34 cellular contexts compared by ENCODE assay signal in the genomic region with DNA sequence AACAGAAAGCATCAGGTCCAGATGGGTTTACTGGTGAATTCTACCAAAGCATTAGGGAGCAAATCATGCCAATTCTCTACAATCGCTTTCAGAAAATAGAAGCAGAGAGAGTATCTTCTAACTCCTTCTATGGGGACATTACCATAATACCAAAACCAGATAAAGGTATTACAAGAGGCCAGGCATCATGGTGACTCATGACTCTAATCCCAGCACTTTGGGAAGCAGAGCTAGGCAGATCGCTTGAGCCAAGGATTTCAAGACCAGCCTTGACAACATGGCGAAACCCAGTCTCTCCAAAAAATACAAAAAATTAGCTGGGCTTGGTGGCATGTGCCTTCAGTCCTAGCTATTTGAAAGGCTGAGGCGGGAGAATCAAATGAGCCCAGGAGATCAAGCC. TPM values are rescaled to one million over a fixed set of nuclear protein-coding genes. Genes with fewer than 3 reads are reported as not detected.
"Had no signal": no experiment of that assay in that cellular context is flagged by ENCODE, and none has a peak within 500 bp of the region (broad histone marks: within the 10 kb centered on the region; RNA-seq: fewer than 3 reads in every experiment).

No MANE protein-coding gene starts in this region.

- H3K27me3 Mint-ChIP-seq: activated CD4-positive, alpha-beta memory T cell treated with anti-CD3 and anti-CD28 coated beads, Interleukin-2, amount 10 ng/mL, durations not matched to agents 7 days and 5 days; activated naive CD8-positive, alpha-beta T cell; activated naive CD8-positive, alpha-beta T cell treated with anti-CD3 and anti-CD28 coated beads, Interleukin-2, amount 50 U/mL, for 24 hours had no signal

- H3K4me3 ChIP-seq: SJCRH30, SK-N-MC had no signal

- H3K27ac Mint-ChIP-seq: activated CD4-positive, alpha-beta memory T cell treated with anti-CD3 and anti-CD28 coated beads, Interleukin-2, amount 10 ng/mL, durations not matched to agents 7 days and 5 days; activated naive CD4-positive, alpha-beta T cell treated with anti-CD3 and anti-CD28 coated beads for 36 hours; activated naive CD8-positive, alpha-beta T cell; activated naive CD8-positive, alpha-beta T cell treated with anti-CD3 and anti-CD28 coated beads, Interleukin-2, amount 50 U/mL, for 24 hours; activated T-helper 1 cell treated with anti-CD3 and anti-CD28 coated beads, Interleukin-12 subunit alpha, Interleukin-12 subunit beta, Interleukin-2, Interleukin-4 antibody, amounts not matched to agents 30 ng/mL and 10 ng/mL and 1 ng/mL, durations not matched to agents 14 hours and 24 hours and 36 hours had no signal

- H3K27ac ChIP-seq: brain microvascular endothelial cell, SJCRH30, SK-N-MC, WERI-Rb-1 had no signal

- H3K4me1 ChIP-seq: SJCRH30 had no signal

- H3K4me3 Mint-ChIP-seq: activated CD4-positive, alpha-beta memory T cell treated with anti-CD3 and anti-CD28 coated beads, Interleukin-2, amount 10 ng/mL, durations not matched to agents 7 days and 5 days; activated naive CD4-positive, alpha-beta T cell treated with anti-CD3 and anti-CD28 coated beads for 36 hours; activated naive CD8-positive, alpha-beta T cell; activated naive CD8-positive, alpha-beta T cell treated with anti-CD3 and anti-CD28 coated beads, Interleukin-2, amount 50 U/mL, for 24 hours; activated T-cell treated with anti-CD3 and anti-CD28 coated beads, Interleukin-2, amount 50 U/mL, for 4 hours; activated T-helper 1 cell treated with anti-CD3 and anti-CD28 coated beads, Interleukin-12 subunit alpha, Interleukin-12 subunit beta, Interleukin-2, Interleukin-4 antibody, amounts not matched to agents 30 ng/mL and 10 ng/mL and 1 ng/mL, durations not matched to agents 14 hours and 24 hours and 36 hours had no signal

- H3K4me1 Mint-ChIP-seq: activated naive CD8-positive, alpha-beta T cell treated with anti-CD3 and anti-CD28 coated beads, Interleukin-2, amount 50 U/mL, for 24 hours had no signal

- H3K27me3 ChIP-seq: brain microvascular endothelial cell, SJCRH30 had no signal

- H3K9me3 Mint-ChIP-seq: activated CD4-positive, alpha-beta memory T cell treated with anti-CD3 and anti-CD28 coated beads, Interleukin-2, amount 10 ng/mL, durations not matched to agents 7 days and 5 days; activated naive CD4-positive, alpha-beta T cell treated with anti-CD3 and anti-CD28 coated beads for 36 hours; activated naive CD8-positive, alpha-beta T cell treated with anti-CD3 and anti-CD28 coated beads, Interleukin-2, amount 50 U/mL, for 24 hours; activated T-cell treated with anti-CD3 and anti-CD28 coated beads, Interleukin-2, amount 50 U/mL, for 4 hours; activated T-helper 1 cell treated with anti-CD3 and anti-CD28 coated beads, Interleukin-12 subunit alpha, Interleukin-12 subunit beta, Interleukin-2, Interleukin-4 antibody, amounts not matched to agents 30 ng/mL and 10 ng/mL and 1 ng/mL, durations not matched to agents 14 hours and 24 hours and 36 hours had no signal

- DNase-seq: activated CD4-positive, alpha-beta memory T cell treated with anti-CD3 and anti-CD28 coated beads, Interleukin-2, amount 10 ng/mL, durations not matched to agents 7 days and 5 days; activated CD4-positive, alpha-beta T cell treated with anti-CD3 and anti-CD28 coated beads for 1 hour; activated CD4-positive, alpha-beta T cell treated with anti-CD3 and anti-CD28 coated beads for 48 hours; activated CD4-positive, CD25-positive, alpha-beta regulatory T cell; activated gamma-delta T cell treated with Interleukin-2 at 50 U/mL for 16 hours; activated naive CD4-positive, alpha-beta T cell treated with anti-CD3 and anti-CD28 coated beads for 36 hours; activated naive CD8-positive, alpha-beta T cell treated with anti-CD3 and anti-CD28 coated beads, Interleukin-2, amount 50 U/mL, for 24 hours; activated T-cell treated with anti-CD3 and anti-CD28 coated beads, Interleukin-2, amount 50 U/mL, for 4 hours; amniotic stem cell; aorta; brain microvascular endothelial cell; central memory CD4-positive, alpha-beta T cell; Karpas-422; KBM-7; MV-4-11; NCI-H1092; NCI-H1436 treated with DMSO at 0.1 percent for 48 hours; NCI-H1694 treated with DMSO at 0.1 percent for 48 hours; NCI-H2029; NCI-H345; NCI-H524 treated with DMSO at 0.1 percent for 48 hours; SHP77; SJCRH30; T1000; WERI-Rb-1 had no signal

- H3K9me3 ChIP-seq: SJCRH30 had no signal

RNA-seq across cellular contexts. Expression of a gene that starts 23.0 kb away (rescaled TPM):
- total RNA-seq: activated CD4-positive, alpha-beta memory T cell treated with anti-CD3 and anti-CD28 coated beads, Interleukin-2, amount 10 ng/mL, durations not matched to agents 7 days and 5 days; aorta; MCF 10A; RPMI7951; SJCRH30; T-helper 1 cell treated with Interleukin-12 subunit alpha and Interleukin-12 subunit beta and Interleukin-4 antibody, amounts not matched to agents 30 ng/mL and 1 ng/mL, for 36 hours; T-helper 2 cell treated with Interferon-gamma antibody and Interleukin-4, amounts not matched to agents 100 ng/mL and 5 ng/mL, for 36 hours had no signal
- polyA plus RNA-seq: aorta had no signal

RNA-seq across cellular contexts. Expression of a gene that starts 26.8 kb away (rescaled TPM):
- total RNA-seq: activated CD4-positive, alpha-beta memory T cell treated with anti-CD3 and anti-CD28 coated beads, Interleukin-2, amount 10 ng/mL, durations not matched to agents 7 days and 5 days; activated CD8-positive, alpha-beta memory T cell treated with anti-CD3 and anti-CD28 coated beads for 36 hours; activated naive CD4-positive, alpha-beta T cell treated with anti-CD3 and anti-CD28 coated beads for 36 hours; activated T-helper 1 cell treated with anti-CD3 and anti-CD28 coated beads, Interleukin-12 subunit alpha, Interleukin-12 subunit beta, Interleukin-2, Interleukin-4 antibody, amounts not matched to agents 30 ng/mL and 10 ng/mL and 1 ng/mL, durations not matched to agents 14 hours and 24 hours and 36 hours; RPMI7951; SJCRH30; T-helper 1 cell treated with Interleukin-12 subunit alpha and Interleukin-12 subunit beta and Interleukin-4 antibody, amounts not matched to agents 30 ng/mL and 1 ng/mL, for 36 hours; T-helper 2 cell treated with Interferon-gamma antibody and Interleukin-4, amounts not matched to agents 100 ng/mL and 5 ng/mL, for 36 hours had no signal

RNA-seq across cellular contexts. Expression of a gene that starts 30.6 kb away (rescaled TPM):
- total RNA-seq: activated CD4-positive, alpha-beta memory T cell treated with anti-CD3 and anti-CD28 coated beads, Interleukin-2, amount 10 ng/mL, durations not matched to agents 7 days and 5 days; activated CD8-positive, alpha-beta memory T cell treated with anti-CD3 and anti-CD28 coated beads for 36 hours; activated T-cell treated with anti-CD3 and anti-CD28 coated beads, Interleukin-2, amount 50 U/mL, for 4 hours; MCF 10A; NCI-H460; RPMI7951; SJCRH30; T-helper 1 cell treated with Interleukin-12 subunit alpha and Interleukin-12 subunit beta and Interleukin-4 antibody, amounts not matched to agents 30 ng/mL and 1 ng/mL, for 36 hours; T-helper 2 cell treated with Interferon-gamma antibody and Interleukin-4, amounts not matched to agents 100 ng/mL and 5 ng/mL, for 36 hours had no signal
